10 cellular contexts compared by ENCODE assay signal in the genomic region with DNA sequence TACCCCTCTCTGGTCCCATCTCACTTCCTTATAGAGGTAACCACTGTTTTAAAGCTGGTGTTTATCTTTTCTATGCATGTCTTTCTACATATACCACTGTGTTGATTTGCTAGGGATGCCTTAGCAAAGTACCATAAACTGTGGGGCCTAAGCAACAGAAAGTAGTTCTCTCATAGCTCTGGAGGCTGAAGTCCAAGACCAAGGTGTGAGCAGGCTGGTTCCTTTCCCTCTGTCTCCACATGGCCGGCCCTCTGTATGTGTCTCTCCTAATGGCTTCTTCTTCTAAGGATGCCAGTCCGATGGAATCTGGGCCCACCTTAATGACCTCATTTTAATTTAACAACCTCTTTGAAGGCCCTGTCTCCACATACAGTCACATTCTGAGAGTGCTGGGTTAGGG.
"Had no signal": no experiment of that assay in that cellular context is flagged by ENCODE, and none has a peak within 500 bp of the region (broad histone marks: within the 10 kb centered on the region; RNA-seq: fewer than 3 reads in every experiment).

No MANE protein-coding gene starts in this region.

- H3K27me3 ChIP-seq: upper lobe of left lung had no signal

- ATAC-seq: left lobe of liver had no signal

- H3K9me3 ChIP-seq: upper lobe of left lung had no signal

- H3K27ac ChIP-seq: upper lobe of left lung had no signal

- DNase-seq: activated CD4-positive, alpha-beta T cell treated with anti-CD3 and anti-CD28 coated beads, Interleukin-2, amount 50 U/mL, for 4 hours; activated gamma-delta T cell treated with Interleukin-2 at 50 U/mL for 16 hours; nephron progenitor cell; occipital lobe; upper lobe of left lung had no signal

- FAIRE-seq: colon, endometrium, frontal cortex, keratinocyte had no signal

- H3K36me3 ChIP-seq: upper lobe of left lung had no signal

- H3K4me3 ChIP-seq: upper lobe of left lung had no signal
